In the genomic region with DNA sequence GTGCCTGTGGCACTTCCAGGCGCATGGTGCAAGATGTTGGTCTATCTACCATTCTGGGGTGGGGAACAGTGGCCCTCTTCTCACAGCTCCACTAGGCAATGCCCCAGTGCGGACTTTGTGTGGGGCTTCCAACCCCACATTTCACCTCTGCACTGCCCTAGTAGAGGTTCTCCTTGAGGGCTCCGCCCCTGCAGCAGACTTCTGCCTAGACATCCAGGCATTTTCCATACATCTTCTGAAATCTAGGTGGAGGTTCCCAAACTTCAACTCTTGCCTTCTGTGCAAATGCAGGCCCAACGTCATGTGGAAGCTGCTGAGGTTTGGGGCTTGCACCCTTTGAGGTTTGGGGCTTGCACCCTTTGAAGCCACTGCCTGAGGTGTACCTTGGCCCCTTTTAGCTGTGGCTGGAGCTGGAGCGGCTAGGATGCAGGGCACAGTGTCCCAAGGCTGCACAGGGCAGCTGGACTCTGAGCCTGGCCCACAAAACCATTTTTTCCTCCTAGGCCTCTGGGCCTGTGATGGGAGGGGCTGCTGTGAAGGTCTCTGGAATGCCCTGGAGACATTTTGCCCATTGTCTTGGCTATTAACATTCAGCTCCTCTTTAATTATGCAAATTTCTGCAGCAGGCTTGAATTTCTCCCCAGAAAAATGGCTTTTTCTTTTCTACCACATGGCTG, we compare ENCODE assay signal across 16 cellular contexts.
A peak's percentile ranks its signal among the peaks of the same experiment; 100 is the strongest.
DNase-seq lines count a peak whose midpoint lies in the region; ATAC-seq, FAIRE-seq and TF ChIP-seq lines count a peak whose summit lies in the region.
"Had no signal": no experiment of that assay in that cellular context is flagged by ENCODE, and none has a peak within 500 bp of the region (broad histone marks: within the 10 kb centered on the region; RNA-seq: fewer than 3 reads in every experiment).

No MANE protein-coding gene starts in this region.

- H3K9me3 Mint-ChIP-seq in endodermal cell = peaks cover 55% of the 10 kb centered on the region

- H3K4me3 ChIP-seq in HepG2 (replicated peaks in 1 of 3; ENCODE audit: insufficient read depth in 1 of 3, low read depth in 2 of 3, low read length in 3 of 3) = no peak overlapping the region
- no peak overlapping the region for H3K4me3 ChIP-seq in right lobe of liver
- H3K4me3 ChIP-seq in HEK293 (ENCODE audit: low read depth, low read length) = no peak overlapping the region
- peak overlapping the region; percentile 68 for H3K4me3 ChIP-seq in endodermal cell (ENCODE audit: low read length)
- H3K4me3 ChIP-seq: GM23248 had no signal

- TF ChIP-seq POLR2A in HepG2 (IDR thresholded peaks at IDR 0.05; ENCODE audit: insufficient read depth in 1 of 2, low read depth in 2 of 2, low read length in 2 of 2) (no peak), right lobe of liver (IDR thresholded peaks at IDR 0.05) (no peak)

- H3K27ac ChIP-seq in HepG2 (ENCODE audit: extremely low read length, insufficient read depth, low read length) = no peak overlapping the region
- H3K27ac ChIP-seq in right lobe of liver = no peak overlapping the region
- no peak overlapping the region for H3K27ac ChIP-seq in HEK293 (ENCODE audit: extremely low read depth, low read depth, low read length)
- H3K27ac ChIP-seq in endodermal cell (ENCODE audit: low read depth, low read length) = no peak overlapping the region
- H3K27ac ChIP-seq: GM23248 had no signal

- CTCF ChIA-PET in HepG2 (lab: Yijun Ruan, JAX; ENCODE audit: low intra/inter-chr PET ratio, low total read pairs) (no interaction called here), HEK293 (lab: Yijun Ruan, JAX) (no interaction called here)

- no TSS peak for BruUV-seq in HepG2 (replicated peaks; lab: Mats Ljungman, UMichigan)

- H3K27me3 Mint-ChIP-seq in endodermal cell (ENCODE audit: insufficient read depth) = peaks cover 1% of the 10 kb centered on the region
- H3K27me3 Mint-ChIP-seq: CD4-positive, CD25-positive, alpha-beta regulatory T cell had no signal

- DNase-seq in HepG2 (ENCODE audit: low spot score) (no peak), right lobe of liver (no peak), endodermal cell (no peak), NCI-H2081 treated with DMSO at 0.1 percent for 48 hours (lab: John Stamatoyannopoulos, UW) (no peak)
- DNase-seq: Calu3; CD4-positive, CD25-positive, alpha-beta regulatory T cell; DMS153; GF-D8; GM23248; H7; Kasumi-1; KBM-7 had no signal

- no peak overlapping the region for H3K4me3 Mint-ChIP-seq in endodermal cell
- H3K4me3 Mint-ChIP-seq: CD4-positive, CD25-positive, alpha-beta regulatory T cell had no signal

- H2AFZ ChIP-seq in HepG2 (ENCODE audit: low read length) = no peak overlapping the region
- H2AFZ ChIP-seq: GM23248 had no signal

- H3K79me2 ChIP-seq in HepG2 (ENCODE audit: insufficient read depth, low read length) = no peaks in the 10 kb centered on the region

- H3K9me3 ChIP-seq in HepG2 (ENCODE audit: low read length) (peaks cover 29% of the 10 kb centered on the region), right lobe of liver (no peaks in the 10 kb centered on the region), HEK293 (ENCODE audit: control insufficient read depth, insufficient read depth, low read depth, low read length) (no peaks in the 10 kb centered on the region), endodermal cell (ENCODE audit: control insufficient read depth, low read length) (peaks cover 55% of the 10 kb centered on the region)

- TF ChIP-seq RAD21 in HepG2 (CRISPR knock-in tag; IDR thresholded peaks at IDR 0.05) = no peak

- no peak overlapping the region for H3K27ac Mint-ChIP-seq in endodermal cell

- 100% methylated on average over 3 of the region's 5 CpGs for WGBS in HepG2 (ENCODE audit: low lambda C conversion rate)
- WGBS in right lobe of liver (ENCODE audit: insufficient coverage, low coverage, low lambda C conversion rate, missing lambda C conversion rate) = 100% methylated on average over 2 of the region's 5 CpGs
- 91 to 98% methylated on average over 4 to 5 of the region's 5 CpGs for WGBS in endodermal cell (ENCODE audit: insufficient coverage in 1 of 2, insufficient read length in 1 of 2), 2 experiments

- H3K4me1 Mint-ChIP-seq in endodermal cell = peaks cover 10% of the 10 kb centered on the region

- no peak for ATAC-seq in HepG2
- no peak for ATAC-seq in right lobe of liver
- ATAC-seq in GM18907 (IDR thresholded peaks at IDR 0.05; ENCODE audit: unreplicated experiment) = no peak
- ATAC-seq in HG03354 (IDR thresholded peaks at IDR 0.05; ENCODE audit: poor library complexity, severe bottlenecking, unreplicated experiment) = no peak

- TF ChIP-seq CTCF in HepG2 (CRISPR knock-in tag; IDR thresholded peaks at IDR 0.05) (no peak), right lobe of liver (IDR thresholded peaks at IDR 0.05) (no peak), HEK293 (tag by site-specific recombination; IDR thresholded peaks at IDR 0.05) (no peak), endodermal cell (conservative IDR thresholded peaks at IDR 0.05) (no peak)

- H3K27me3 ChIP-seq in HepG2 (ENCODE audit: control insufficient read depth in 1 of 2, insufficient read depth in 2 of 2, low read length in 2 of 2) = no peaks in the 10 kb centered on the region
- no peaks in the 10 kb centered on the region for H3K27me3 ChIP-seq in right lobe of liver
- no peaks in the 10 kb centered on the region for H3K27me3 ChIP-seq in endodermal cell (ENCODE audit: control insufficient read depth, insufficient read depth, low read length, poor library complexity, severe bottlenecking)

- H3K36me3 Mint-ChIP-seq in endodermal cell (ENCODE audit: low read depth) = peaks cover 75% of the 10 kb centered on the region

- H3K4me2 ChIP-seq in HepG2 (ENCODE audit: low read depth, low read length) = no peak overlapping the region

- in situ Hi-C loops in HepG2 (cut with HindIII; ENCODE audit: extremely low pct_ligation_motif_present, low pct_unique_long_range_greater_than_20kb) = no loop called here

- no peaks in the 10 kb centered on the region for H4K20me1 ChIP-seq in HepG2 (ENCODE audit: insufficient read depth, low read length)

- POLR2A ChIA-PET in HepG2 (lab: Yijun Ruan, JAX) = no interaction called here
- POLR2A ChIA-PET in HEK293 (lab: Yijun Ruan, JAX) = no interaction called here

- H3K4me1 ChIP-seq in HepG2 (ENCODE audit: insufficient read depth, low read length) = no peaks in the 10 kb centered on the region
- H3K4me1 ChIP-seq in right lobe of liver = no peaks in the 10 kb centered on the region
- H3K4me1 ChIP-seq in HEK293 (ENCODE audit: control insufficient read depth, insufficient read depth, low read length) = no peaks in the 10 kb centered on the region
- H3K4me1 ChIP-seq in endodermal cell (ENCODE audit: control insufficient read depth, insufficient read depth, low read length) = no peaks in the 10 kb centered on the region

- H3K9ac ChIP-seq in HepG2 (ENCODE audit: insufficient read depth, low read depth, low read length) (no peak overlapping the region), endodermal cell (ENCODE audit: extremely low read depth, low read length, poor library complexity, severe bottlenecking) (no peak overlapping the region)
- H3K9ac ChIP-seq: GM23248 had no signal

- no peak for FAIRE-seq in HepG2 (lab: Jason Lieb, UNC)
- FAIRE-seq: A204.1 had no signal

- no peak for TF ChIP-seq EP300 in HepG2 (IDR thresholded peaks at IDR 0.05; ENCODE audit: low read depth in 2 of 2, low read length in 2 of 2)
- TF ChIP-seq EP300 in HepG2 (CRISPR knock-in tag; IDR thresholded peaks at IDR 0.05; ENCODE audit: borderline replicate concordance) = no peak

- intact Hi-C loops in HepG2 (cut with micrococcal nuclease; ENCODE audit: unreplicated experiment) (no loop called here), right lobe of liver (cut with DNase I) (no loop called here)

- H3K36me3 ChIP-seq in HepG2 (replicated peaks in 1 of 2; ENCODE audit: control insufficient read depth in 1 of 2, insufficient read depth in 2 of 2, low read length in 2 of 2) = no peaks in the 10 kb centered on the region
- H3K36me3 ChIP-seq in right lobe of liver = no peaks in the 10 kb centered on the region
- H3K36me3 ChIP-seq in HEK293 (ENCODE audit: control insufficient read depth in 2 of 2, insufficient read depth in 1 of 2, low read length in 2 of 2) = no peaks in the 10 kb centered on the region
- peaks cover 22% of the 10 kb centered on the region for H3K36me3 ChIP-seq in endodermal cell (ENCODE audit: control insufficient read depth, insufficient read depth, low read length)

TF ChIP-seq in HepG2, 621 proteins besides CTCF, POLR2A, EP300 and RAD21 (continues in another document):
- no peak for TF ChIP-seq ARNTL (CRISPR knock-in tag; IDR thresholded peaks at IDR 0.05)
- TF ChIP-seq ZNF547 (CRISPR knock-in tag; IDR thresholded peaks at IDR 0.05) = no peak
- no peak for TF ChIP-seq ADNP (CRISPR knock-in tag; IDR thresholded peaks at IDR 0.05)
- no peak for TF ChIP-seq PLRG1 (conservative IDR thresholded peaks at IDR 0.05)
- TF ChIP-seq, protein P1, sequence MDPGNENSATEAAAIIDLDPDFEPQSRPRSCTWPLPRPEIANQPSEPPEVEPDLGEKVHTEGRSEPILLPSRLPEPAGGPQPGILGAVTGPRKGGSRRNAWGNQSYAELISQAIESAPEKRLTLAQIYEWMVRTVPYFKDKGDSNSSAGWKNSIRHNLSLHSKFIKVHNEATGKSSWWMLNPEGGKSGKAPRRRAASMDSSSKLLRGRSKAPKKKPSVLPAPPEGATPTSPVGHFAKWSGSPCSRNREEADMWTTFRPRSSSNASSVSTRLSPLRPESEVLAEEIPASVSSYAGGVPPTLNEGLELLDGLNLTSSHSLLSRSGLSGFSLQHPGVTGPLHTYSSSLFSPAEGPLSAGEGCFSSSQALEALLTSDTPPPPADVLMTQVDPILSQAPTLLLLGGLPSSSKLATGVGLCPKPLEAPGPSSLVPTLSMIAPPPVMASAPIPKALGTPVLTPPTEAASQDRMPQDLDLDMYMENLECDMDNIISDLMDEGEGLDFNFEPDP (CRISPR knock-in tag; conservative IDR thresholded peaks at IDR 0.05) = 0 out of 2 replicates have a peak, but pooled peaks have one; percentile 46

TF ChIP-seq in HEK293, 187 proteins besides CTCF, POLR2A, EP300 and RAD21 (continues in another document):
- TF ChIP-seq, protein P2, sequence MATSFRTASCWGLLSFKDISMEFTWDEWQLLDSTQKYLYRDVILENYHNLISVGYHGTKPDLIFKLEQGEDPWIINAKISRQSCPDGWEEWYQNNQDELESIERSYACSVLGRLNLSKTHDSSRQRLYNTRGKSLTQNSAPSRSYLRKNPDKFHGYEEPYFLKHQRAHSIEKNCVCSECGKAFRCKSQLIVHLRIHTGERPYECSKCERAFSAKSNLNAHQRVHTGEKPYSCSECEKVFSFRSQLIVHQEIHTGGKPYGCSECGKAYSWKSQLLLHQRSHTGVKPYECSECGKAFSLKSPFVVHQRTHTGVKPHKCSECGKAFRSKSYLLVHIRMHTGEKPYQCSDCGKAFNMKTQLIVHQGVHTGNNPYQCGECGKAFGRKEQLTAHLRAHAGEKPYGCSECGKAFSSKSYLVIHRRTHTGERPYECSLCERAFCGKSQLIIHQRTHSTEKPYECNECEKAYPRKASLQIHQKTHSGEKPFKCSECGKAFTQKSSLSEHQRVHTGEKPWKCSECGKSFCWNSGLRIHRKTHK (tag by site-specific recombination; IDR thresholded peaks at IDR 0.05) = 0 out of 2 replicates have a peak, but pooled peaks have one; percentile 9
- TF ChIP-seq ZNF48 (tag by site-specific recombination; IDR thresholded peaks at IDR 0.05) = no peak
- TF ChIP-seq ZNF585B (tag by site-specific recombination; IDR thresholded peaks at IDR 0.05) = peak; percentile 100
- TF ChIP-seq ZNF302 (tag by site-specific recombination; IDR thresholded peaks at IDR 0.05; ENCODE audit: low read depth) = 0 out of 2 replicates have a peak, but pooled peaks have one; percentile 28

Comparison
In these comparisons a context has a peak if more than half of its experiments do, and no peak if none do; other contexts are left out.
1. Of the 63 proteins assayed by ChIP-seq in both HepG2 and HEK293: peak only in HepG2: none; only in HEK293: SETDB1; in both: none; in neither: 62.